ENCODE assay signal across 1 cellular context in genomic region chr12:47904647-47905312, GRCh38.
A peak's percentile ranks its signal among the peaks of the same experiment; 100 is the strongest.
TF ChIP-seq lines count a peak whose summit lies in the region.

TSS of gene VDR (minus strand) at chr12:47904994. CDS start at chr12:47879113, 25,881 bp downstream.

TF ChIP-seq in HepG2, 621 proteins besides CTCF, POLR2A, EP300 and RAD21 (continued from another document):
- TF ChIP-seq, protein P1, sequence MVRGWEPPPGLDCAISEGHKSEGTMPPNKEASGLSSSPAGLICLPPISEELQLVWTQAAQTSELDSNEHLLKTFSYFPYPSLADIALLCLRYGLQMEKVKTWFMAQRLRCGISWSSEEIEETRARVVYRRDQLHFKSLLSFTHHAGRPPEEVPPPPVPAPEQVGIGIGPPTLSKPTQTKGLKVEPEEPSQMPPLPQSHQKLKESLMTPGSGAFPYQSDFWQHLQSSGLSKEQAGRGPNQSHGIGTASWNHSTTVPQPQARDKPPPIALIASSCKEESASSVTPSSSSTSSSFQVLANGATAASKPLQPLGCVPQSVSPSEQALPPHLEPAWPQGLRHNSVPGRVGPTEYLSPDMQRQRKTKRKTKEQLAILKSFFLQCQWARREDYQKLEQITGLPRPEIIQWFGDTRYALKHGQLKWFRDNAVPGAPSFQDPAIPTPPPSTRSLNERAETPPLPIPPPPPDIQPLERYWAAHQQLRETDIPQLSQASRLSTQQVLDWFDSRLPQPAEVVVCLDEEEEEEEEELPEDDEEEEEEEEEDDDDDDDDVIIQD (CRISPR knock-in tag; IDR thresholded peaks at IDR 0.05; ENCODE audit: low read depth): no peak
- TF ChIP-seq KDM1A (CRISPR knock-in tag; IDR thresholded peaks at IDR 0.05): no peak
- TF ChIP-seq SNAPC5 (CRISPR knock-in tag; IDR thresholded peaks at IDR 0.05; ENCODE audit: borderline replicate concordance): no peak
- no peak for TF ChIP-seq ZNF639 (CRISPR knock-in tag; conservative IDR thresholded peaks at IDR 0.05)
- TF ChIP-seq NKX3-1 (CRISPR knock-in tag; IDR thresholded peaks at IDR 0.05): no peak
- TF ChIP-seq ASH2L (IDR thresholded peaks at IDR 0.05; ENCODE audit: insufficient read length, low read depth, low read length): no peak
- no peak for TF ChIP-seq TMF1 (CRISPR knock-in tag; IDR thresholded peaks at IDR 0.05; ENCODE audit: low read depth)
- TF ChIP-seq BORCS8-MEF2B (CRISPR knock-in tag; IDR thresholded peaks at IDR 0.05): 0 out of 2 replicates have a peak, but pooled peaks have one; percentile 34
- no peak for TF ChIP-seq MZF1 (CRISPR knock-in tag; IDR thresholded peaks at IDR 0.05; ENCODE audit: borderline replicate concordance)
- TF ChIP-seq, protein P2, sequence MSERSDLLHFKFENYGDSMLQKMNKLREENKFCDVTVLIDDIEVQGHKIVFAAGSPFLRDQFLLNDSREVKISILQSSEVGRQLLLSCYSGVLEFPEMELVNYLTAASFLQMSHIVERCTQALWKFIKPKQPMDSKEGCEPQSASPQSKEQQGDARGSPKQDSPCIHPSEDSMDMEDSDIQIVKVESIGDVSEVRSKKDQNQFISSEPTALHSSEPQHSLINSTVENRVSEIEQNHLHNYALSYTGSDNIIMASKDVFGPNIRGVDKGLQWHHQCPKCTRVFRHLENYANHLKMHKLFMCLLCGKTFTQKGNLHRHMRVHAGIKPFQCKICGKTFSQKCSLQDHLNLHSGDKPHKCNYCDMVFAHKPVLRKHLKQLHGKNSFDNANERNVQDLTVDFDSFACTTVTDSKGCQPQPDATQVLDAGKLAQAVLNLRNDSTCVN (CRISPR knock-in tag; IDR thresholded peaks at IDR 0.05; ENCODE audit: borderline replicate concordance): no peak
- TF ChIP-seq POGZ (CRISPR knock-in tag; IDR thresholded peaks at IDR 0.05): peak; percentile 47; the same call in 1 of the 2 replicates
- TF ChIP-seq SOX6 (IDR thresholded peaks at IDR 0.05): no peak
- TF ChIP-seq SOX6 (CRISPR knock-in tag; IDR thresholded peaks at IDR 0.05): 0 out of 2 replicates have a peak, but pooled peaks have one; percentile 23
- no peak for TF ChIP-seq RARG (CRISPR knock-in tag; IDR thresholded peaks at IDR 0.05; ENCODE audit: low read depth)
- TF ChIP-seq, protein P3, sequence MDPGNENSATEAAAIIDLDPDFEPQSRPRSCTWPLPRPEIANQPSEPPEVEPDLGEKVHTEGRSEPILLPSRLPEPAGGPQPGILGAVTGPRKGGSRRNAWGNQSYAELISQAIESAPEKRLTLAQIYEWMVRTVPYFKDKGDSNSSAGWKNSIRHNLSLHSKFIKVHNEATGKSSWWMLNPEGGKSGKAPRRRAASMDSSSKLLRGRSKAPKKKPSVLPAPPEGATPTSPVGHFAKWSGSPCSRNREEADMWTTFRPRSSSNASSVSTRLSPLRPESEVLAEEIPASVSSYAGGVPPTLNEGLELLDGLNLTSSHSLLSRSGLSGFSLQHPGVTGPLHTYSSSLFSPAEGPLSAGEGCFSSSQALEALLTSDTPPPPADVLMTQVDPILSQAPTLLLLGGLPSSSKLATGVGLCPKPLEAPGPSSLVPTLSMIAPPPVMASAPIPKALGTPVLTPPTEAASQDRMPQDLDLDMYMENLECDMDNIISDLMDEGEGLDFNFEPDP (CRISPR knock-in tag; conservative IDR thresholded peaks at IDR 0.05): no peak
- TF ChIP-seq HNRNPLL (IDR thresholded peaks at IDR 0.05; ENCODE audit: low read depth, low read length, poor library complexity, severe bottlenecking): peak; percentile 46
- no peak for TF ChIP-seq SRSF9 (IDR thresholded peaks at IDR 0.05; ENCODE audit: borderline replicate concordance, insufficient read depth, low read depth, low read length, poor library complexity, severe bottlenecking)
- TF ChIP-seq ZBTB38 (CRISPR knock-in tag; IDR thresholded peaks at IDR 0.05): 0 out of 2 replicates have a peak, but pooled peaks have one; percentile 17
- TF ChIP-seq HMGXB3 (CRISPR knock-in tag; IDR thresholded peaks at IDR 0.05; ENCODE audit: borderline replicate concordance): no peak
- no peak for TF ChIP-seq PREB (CRISPR knock-in tag; IDR thresholded peaks at IDR 0.05)
- TF ChIP-seq REL (CRISPR knock-in tag; conservative IDR thresholded peaks at IDR 0.05): no peak
- TF ChIP-seq TOE1 (CRISPR knock-in tag; IDR thresholded peaks at IDR 0.05): no peak
- TF ChIP-seq ZFP36L2 (CRISPR knock-in tag; IDR thresholded peaks at IDR 0.05): no peak
- TF ChIP-seq GTF3A (CRISPR knock-in tag; conservative IDR thresholded peaks at IDR 0.05): no peak
- no peak for TF ChIP-seq ZMAT5 (CRISPR knock-in tag; IDR thresholded peaks at IDR 0.05; ENCODE audit: borderline replicate concordance, low read depth)
- peak; percentile 97 for TF ChIP-seq PRDM10 (CRISPR knock-in tag; IDR thresholded peaks at IDR 0.05; ENCODE audit: low read depth)
- no peak for TF ChIP-seq SP5 (CRISPR knock-in tag; IDR thresholded peaks at IDR 0.05; ENCODE audit: borderline replicate concordance, low read depth)
- 0 out of 2 replicates have a peak, but pooled peaks have one; percentile 34 for TF ChIP-seq ZFX (CRISPR knock-in tag; IDR thresholded peaks at IDR 0.05; ENCODE audit: low read depth)
- no peak for TF ChIP-seq MXD4 (CRISPR knock-in tag; IDR thresholded peaks at IDR 0.05)
- TF ChIP-seq, protein P4, sequence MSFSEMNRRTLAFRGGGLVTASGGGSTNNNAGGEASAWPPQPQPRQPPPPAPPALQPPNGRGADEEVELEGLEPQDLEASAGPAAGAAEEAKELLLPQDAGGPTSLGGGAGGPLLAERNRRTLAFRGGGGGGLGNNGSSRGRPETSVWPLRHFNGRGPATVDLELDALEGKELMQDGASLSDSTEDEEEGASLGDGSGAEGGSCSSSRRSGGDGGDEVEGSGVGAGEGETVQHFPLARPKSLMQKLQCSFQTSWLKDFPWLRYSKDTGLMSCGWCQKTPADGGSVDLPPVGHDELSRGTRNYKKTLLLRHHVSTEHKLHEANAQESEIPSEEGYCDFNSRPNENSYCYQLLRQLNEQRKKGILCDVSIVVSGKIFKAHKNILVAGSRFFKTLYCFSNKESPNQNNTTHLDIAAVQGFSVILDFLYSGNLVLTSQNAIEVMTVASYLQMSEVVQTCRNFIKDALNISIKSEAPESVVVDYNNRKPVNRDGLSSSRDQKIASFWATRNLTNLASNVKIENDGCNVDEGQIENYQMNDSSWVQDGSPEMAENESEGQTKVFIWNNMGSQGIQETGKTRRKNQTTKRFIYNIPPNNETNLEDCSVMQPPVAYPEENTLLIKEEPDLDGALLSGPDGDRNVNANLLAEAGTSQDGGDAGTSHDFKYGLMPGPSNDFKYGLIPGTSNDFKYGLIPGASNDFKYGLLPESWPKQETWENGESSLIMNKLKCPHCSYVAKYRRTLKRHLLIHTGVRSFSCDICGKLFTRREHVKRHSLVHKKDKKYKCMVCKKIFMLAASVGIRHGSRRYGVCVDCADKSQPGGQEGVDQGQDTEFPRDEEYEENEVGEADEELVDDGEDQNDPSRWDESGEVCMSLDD (CRISPR knock-in tag; IDR thresholded peaks at IDR 0.05; ENCODE audit: borderline replicate concordance): no peak
- TF ChIP-seq NR0B2 (CRISPR knock-in tag; IDR thresholded peaks at IDR 0.05): 0 out of 2 replicates have a peak, but pooled peaks have one; percentile 26
- no peak for TF ChIP-seq ZNF12 (CRISPR knock-in tag; IDR thresholded peaks at IDR 0.05)
- no peak for TF ChIP-seq MATR3 (CRISPR knock-in tag; IDR thresholded peaks at IDR 0.05)
- TF ChIP-seq BRCA1 (CRISPR knock-in tag; IDR thresholded peaks at IDR 0.05): no peak
TF ChIP-seq in HepG2: peak in this region for 10.
